Comparison of ENCODE assay signal across 15 cellular contexts in the genomic region with DNA sequence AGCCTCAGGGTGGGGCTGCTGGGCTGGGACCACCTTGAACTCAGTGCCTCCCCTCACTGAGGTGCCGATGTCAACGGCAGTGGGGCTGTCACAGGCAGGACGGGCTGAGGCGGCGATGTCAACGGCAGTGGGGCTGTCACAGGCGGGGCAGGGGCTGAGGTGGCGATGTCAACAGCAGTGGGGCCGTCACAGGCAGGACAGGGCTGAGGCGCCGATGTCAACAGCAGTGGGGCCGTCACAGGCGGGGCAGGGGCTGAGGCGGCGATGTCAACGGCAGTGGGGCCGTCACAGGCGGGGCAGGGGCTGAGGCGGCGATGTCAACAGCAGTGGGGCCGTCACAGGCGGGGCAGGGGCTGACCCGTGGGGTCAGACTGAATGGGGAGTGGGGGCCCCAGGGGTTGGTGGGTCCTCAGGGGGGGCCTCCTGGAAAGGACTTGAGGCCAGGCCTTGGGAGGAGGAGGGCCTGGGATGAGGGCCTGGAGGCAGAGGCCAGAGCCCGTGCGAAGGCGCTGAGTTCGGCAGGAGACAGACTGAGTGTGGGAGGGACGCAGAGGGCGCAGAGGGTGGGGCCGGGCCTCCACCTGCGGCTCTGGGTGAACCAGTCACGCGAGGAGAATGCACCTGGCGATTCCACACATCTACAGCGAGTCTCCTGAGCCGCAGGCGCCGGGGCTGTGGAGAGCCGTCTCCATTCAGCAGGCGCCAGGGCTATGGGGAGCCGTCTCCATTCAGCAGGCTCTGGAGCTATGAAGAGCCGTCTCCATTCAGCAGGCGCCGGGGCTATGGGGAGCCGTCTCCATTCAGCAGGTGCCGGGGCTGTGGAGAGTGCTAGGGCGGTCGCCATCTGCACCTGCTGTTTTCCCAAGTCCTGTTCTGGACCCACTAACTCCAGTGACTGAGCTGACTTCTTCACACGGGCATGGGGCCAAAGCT.
A peak's percentile ranks its signal among the peaks of the same experiment; 100 is the strongest.
DNase-seq lines count a peak whose midpoint lies in the region; ATAC-seq and TF ChIP-seq lines count a peak whose summit lies in the region.
"Had no signal": no experiment of that assay in that cellular context is flagged by ENCODE, and none has a peak within 500 bp of the region (broad histone marks: within the 10 kb centered on the region; RNA-seq: fewer than 3 reads in every experiment).

No MANE protein-coding gene starts in this region.

- H3K4me3 ChIP-seq in foreskin fibroblast (ENCODE audit: low read depth in 1 of 2, low read length in 2 of 2): no peak overlapping the region
- H3K4me3 ChIP-seq: body of pancreas had no signal

- peak overlapping the region; percentile 94 for H3K27ac ChIP-seq in cingulate gyrus (ENCODE audit: low read depth, low read length)
- H3K27ac ChIP-seq: body of pancreas had no signal

- ATAC-seq in GM19455 (IDR thresholded peaks at IDR 0.05; ENCODE audit: unreplicated experiment): no peak
- no peak for ATAC-seq in HG03520 (IDR thresholded peaks at IDR 0.05; ENCODE audit: unreplicated experiment)
- ATAC-seq: body of pancreas; stimulated activated naive CD8-positive, alpha-beta T cell treated with anti-CD3 and anti-CD28 coated beads, Interleukin-15, Interleukin-2, amounts not matched to agents 100 U/mL and 50 U/mL, for 24 hours had no signal

- DNase-seq in COLO668 (lab: John Stamatoyannopoulos, UW; ENCODE audit: unreplicated experiment) (peak; percentile 91), NCI-H146 (lab: John Stamatoyannopoulos, UW) (peak; percentile 73), middle frontal gyrus (ENCODE audit: extremely low spot score, low spot score) (peak; percentile 27), GM03348 (ENCODE audit: low spot score) (no peak), foreskin fibroblast (no peak)
- DNase-seq: activated CD4-positive, alpha-beta T cell treated with anti-CD3 and anti-CD28 coated beads, Interleukin-2, amount 50 U/mL, for 4 hours; HFFc6; IMR-90; NCI-H2029 treated with DMSO at 0.1 percent for 48 hours; stimulated activated CD4-positive, alpha-beta T cell treated with anti-CD3 and anti-CD28 coated beads, Interleukin-4, amount 100 ng/mL, for 4 hours; stimulated activated naive CD8-positive, alpha-beta T cell treated with anti-CD3 and anti-CD28 coated beads, Interleukin-15, Interleukin-2, amounts not matched to agents 100 U/mL and 50 U/mL, for 24 hours had no signal

- no peak for TF ChIP-seq CTCF in foreskin fibroblast (IDR thresholded peaks at IDR 0.05; ENCODE audit: low read depth, low read length)

Comparison
In these comparisons a context has a peak if more than half of its experiments do, and no peak if none do; other contexts are left out.
1. DNase-seq: peak in COLO668 (single experiment), NCI-H146 (single experiment) and middle frontal gyrus (single experiment); none in GM03348 (single experiment) and foreskin fibroblast (0 of 2).